14 cellular contexts compared by ENCODE assay signal in the genomic region with DNA sequence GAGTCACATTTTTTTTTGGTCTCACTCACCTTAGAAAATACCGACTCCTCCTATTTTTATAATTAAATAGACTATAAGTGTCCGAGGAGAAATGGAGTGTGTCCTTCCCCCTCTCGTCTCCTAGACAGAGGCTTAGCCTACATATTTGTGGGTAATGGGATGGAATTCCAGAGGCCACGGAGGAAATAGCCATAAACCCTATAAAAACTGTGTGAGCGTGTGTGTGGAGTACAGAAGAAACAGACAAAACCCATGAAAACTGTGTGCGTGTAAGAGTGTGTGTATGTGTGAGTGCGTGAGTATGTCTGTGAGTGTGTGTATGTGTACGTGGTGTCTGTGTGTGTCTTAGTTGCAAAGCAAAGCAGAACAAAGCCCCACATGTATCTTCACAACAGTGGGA.
"Had no signal": no experiment of that assay in that cellular context is flagged by ENCODE, and none has a peak within 500 bp of the region (broad histone marks: within the 10 kb centered on the region; RNA-seq: fewer than 3 reads in every experiment).

No MANE protein-coding gene starts in this region.

- DNase-seq: activated CD4-positive, alpha-beta memory T cell treated with anti-CD3 and anti-CD28 coated beads for 36 hours; activated CD8-positive, alpha-beta memory T cell treated with anti-CD3 and anti-CD28 coated beads, Interleukin-2, amount 10 ng/mL, durations not matched to agents 7 days and 5 days; activated naive CD4-positive, alpha-beta T cell treated with anti-CD3 and anti-CD28 coated beads, Interleukin-2, amount 10 ng/mL, durations not matched to agents 7 days and 5 days; activated T-cell treated with anti-CD3 and anti-CD28 coated beads, Interleukin-2, amount 50 U/mL, for 1 hour; cortex of kidney; effector CD8-positive, alpha-beta T cell; foreskin keratinocyte; head of caudate nucleus; stimulated activated CD4-positive, alpha-beta T cell treated with anti-CD3 and anti-CD28 coated beads, Interleukin-2, amount 100 ng/mL, for 48 hours; T-helper 1 cell; thyroid gland; uterus; WERI-Rb-1 had no signal

- ATAC-seq: activated CD8-positive, alpha-beta memory T cell treated with anti-CD3 and anti-CD28 coated beads, Interleukin-2, amount 10 ng/mL, durations not matched to agents 7 days and 5 days; foreskin keratinocyte; stimulated activated memory B cell treated with anti-CD40 and anti-IgM and Interleukin-4, amounts not matched to agents 10 μg/mL and 1 μg/mL and 100 μg/mL, for 72 hours had no signal

- H3K36me3 ChIP-seq: thyroid gland, uterus, WERI-Rb-1 had no signal

- H3K4me1 ChIP-seq: foreskin keratinocyte, thyroid gland, uterus had no signal

- H3K4me3 ChIP-seq: thyroid gland, uterus had no signal

- H3K9me3 ChIP-seq: thyroid gland, uterus had no signal

- H3K27ac ChIP-seq: foreskin keratinocyte, thyroid gland, uterus, WERI-Rb-1 had no signal

- H3K27me3 ChIP-seq: foreskin keratinocyte, thyroid gland, uterus had no signal
